In genomic region chr3:54240-54639, GRCh38 we compare ENCODE assay signal across 2 cellular contexts.
TF ChIP-seq lines count a peak whose summit lies in the region.

No MANE protein-coding gene starts in this region.

TF ChIP-seq in HepG2, 621 proteins besides CTCF, POLR2A, EP300 and RAD21:
- TF ChIP-seq SNAI1 (CRISPR knock-in tag; IDR thresholded peaks at IDR 0.05; ENCODE audit: borderline replicate concordance) (no peak), NFIC (IDR thresholded peaks at IDR 0.05; ENCODE audit: low read length) (no peak), ZNF143 (CRISPR knock-in tag; IDR thresholded peaks at IDR 0.05) (no peak), SIX1 (CRISPR knock-in tag; IDR thresholded peaks at IDR 0.05; ENCODE audit: borderline replicate concordance) (no peak), HOXD1 (CRISPR knock-in tag; IDR thresholded peaks at IDR 0.05) (no peak), ZUFSP (CRISPR knock-in tag; IDR thresholded peaks at IDR 0.05; ENCODE audit: borderline replicate concordance) (no peak), AFF4 (CRISPR knock-in tag; IDR thresholded peaks at IDR 0.05) (no peak), ZNF747 (CRISPR knock-in tag; IDR thresholded peaks at IDR 0.05; ENCODE audit: borderline replicate concordance) (no peak), ZNF556 (CRISPR knock-in tag; IDR thresholded peaks at IDR 0.05; ENCODE audit: borderline replicate concordance) (no peak), ELF3 (CRISPR knock-in tag; IDR thresholded peaks at IDR 0.05) (no peak), ZFP37 (CRISPR knock-in tag; IDR thresholded peaks at IDR 0.05; ENCODE audit: borderline replicate concordance) (no peak), ZNF432 (CRISPR knock-in tag; IDR thresholded peaks at IDR 0.05; ENCODE audit: borderline replicate concordance) (no peak), ZNF619 (CRISPR knock-in tag; IDR thresholded peaks at IDR 0.05) (no peak), TFDP2 (CRISPR knock-in tag; IDR thresholded peaks at IDR 0.05) (no peak), ATRX (CRISPR knock-in tag; IDR thresholded peaks at IDR 0.05; ENCODE audit: borderline replicate concordance) (no peak)

TF ChIP-seq in H1, 55 proteins besides CTCF, POLR2A, EP300 and RAD21:
- TF ChIP-seq GABPA (IDR thresholded peaks at IDR 0.05; ENCODE audit: borderline replicate concordance, insufficient read depth, low read length) (no peak), BCL11A (IDR thresholded peaks at IDR 0.05; ENCODE audit: low read depth in 2 of 2, low read length in 2 of 2) (no peak), TEAD4 (IDR thresholded peaks at IDR 0.05; ENCODE audit: low read depth, low read length) (no peak), PHF8 (conservative IDR thresholded peaks at IDR 0.05; ENCODE audit: low read depth, low read length) (no peak), EGR1 (IDR thresholded peaks at IDR 0.05; ENCODE audit: borderline replicate concordance, low read depth, low read length) (no peak), NRF1 (IDR thresholded peaks at IDR 0.05; ENCODE audit: low read depth, low read length) (no peak), USF2 (IDR thresholded peaks at IDR 0.05; ENCODE audit: low read length) (no peak), ZNF274 (IDR thresholded peaks at IDR 0.05; ENCODE audit: borderline replicate concordance, extremely low read depth, low read length) (no peak), POLR2AphosphoS5 (IDR thresholded peaks at IDR 0.05; ENCODE audit: low read depth, low read length) (no peak)
TF ChIP-seq in H1: peak in this region for 0.
